Comparison of ENCODE assay signal across 13 cellular contexts in the genomic region with DNA sequence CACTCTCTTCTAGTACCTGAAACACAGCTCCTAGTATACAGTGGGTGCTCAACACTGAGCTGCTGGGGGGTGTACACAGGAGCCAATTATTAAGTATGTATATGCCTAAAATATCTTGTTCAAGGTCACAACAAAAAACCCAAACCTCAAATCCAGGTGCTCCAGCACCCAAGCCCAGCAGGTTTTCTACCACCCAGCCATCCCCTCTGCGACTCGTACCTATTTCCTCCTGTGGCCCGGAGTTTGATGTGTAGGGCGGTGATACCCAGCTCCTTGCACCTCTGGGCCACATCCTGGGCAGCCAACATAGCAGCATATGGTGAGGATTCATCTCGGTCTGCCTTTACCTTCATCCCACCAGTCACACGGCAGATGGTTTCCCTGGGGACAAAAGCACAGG. TPM values are rescaled to one million over a fixed set of nuclear protein-coding genes. Genes with fewer than 3 reads are reported as not detected.
DNase-seq lines count a peak whose midpoint lies in the region; ATAC-seq and TF ChIP-seq lines count a peak whose summit lies in the region.
"Had no signal": no experiment of that assay in that cellular context is flagged by ENCODE, and none has a peak within 500 bp of the region (broad histone marks: within the 10 kb centered on the region; RNA-seq: fewer than 3 reads in every experiment).

No MANE protein-coding gene starts in this region.

- no peak for TF ChIP-seq CTCF in MCF 10A (IDR thresholded peaks at IDR 0.05; ENCODE audit: unreplicated experiment)
- TF ChIP-seq CTCF in breast epithelium (IDR thresholded peaks at IDR 0.05), result no peak
- TF ChIP-seq CTCF in OCI-LY7 (conservative IDR thresholded peaks at IDR 0.05; ENCODE audit: low read length), result no peak
- no peak for TF ChIP-seq CTCF in upper lobe of right lung (IDR thresholded peaks at IDR 0.05)
- TF ChIP-seq CTCF in uterus (IDR thresholded peaks at IDR 0.05), result no peak
- no peak for TF ChIP-seq CTCF in right atrium auricular region (IDR thresholded peaks at IDR 0.05)

- CTCF ChIA-PET in MCF 10A (lab: Yijun Ruan, JAX) (interaction anchor here (0.6 to 2.1 kb wide), 5 partner anchors 10 to 55 kb away, joined by 3 to 6 read pairs (median 4); no protein-coding TSS in a partner anchor), OCI-LY7 (lab: Charles Lee; ENCODE audit: unreplicated experiment) (interaction anchor here (0.6 kb wide), 1 partner anchor 46 kb away, joined by 4 read pairs; no protein-coding TSS in a partner anchor)

- H4K20me1 ChIP-seq in OCI-LY7 (ENCODE audit: insufficient read depth, low read length), result peaks cover 31% of the 10 kb centered on the region

- H3K27me3 Mint-ChIP-seq in MCF 10A (ENCODE audit: insufficient read depth, unreplicated experiment), result no peaks in the 10 kb centered on the region
- no peaks in the 10 kb centered on the region for H3K27me3 Mint-ChIP-seq in dendritic cell treated with granulocyte-macrophage colony-stimulating factor and Interleukin-4, amounts not matched to agents 40 ng/mL and 50 ng/mL, for 4 days

- intact Hi-C loops in MCF 10A (cut with micrococcal nuclease), result no loop called here
- intact Hi-C loops in breast epithelium (cut with DNase I; ENCODE audit: low total_unique reads), result no loop called here
- intact Hi-C loops in OCI-LY7 (cut with micrococcal nuclease; ENCODE audit: unreplicated experiment), result no loop called here
- intact Hi-C loops in dendritic cell treated with granulocyte-macrophage colony-stimulating factor and Interleukin-4, amounts not matched to agents 40 ng/mL and 50 ng/mL, for 4 days (cut with micrococcal nuclease), result no loop called here
- intact Hi-C loops in upper lobe of right lung (cut with DNase I), result no loop called here
- intact Hi-C loops in uterus (cut with DNase I; ENCODE audit: low total_unique reads), result no loop called here

- peaks cover 35% of the 10 kb centered on the region for H3K79me2 ChIP-seq in OCI-LY7 (ENCODE audit: insufficient read depth, low read depth, low read length)

- TF ChIP-seq POLR2A in breast epithelium (IDR thresholded peaks at IDR 0.05), result no peak
- TF ChIP-seq POLR2A in uterus (IDR thresholded peaks at IDR 0.05), result no peak

- DNase-seq in MCF 10A (ENCODE audit: unreplicated experiment) (no peak), breast epithelium (ENCODE audit: low spot score in 2 of 2) (no peak), OCI-LY7 (ENCODE audit: low spot score) (no peak), upper lobe of right lung (no peak), uterus (no peak), right atrium auricular region (ENCODE audit: low spot score) (no peak)
- DNase-seq in stimulated activated effector memory CD8-positive, alpha-beta T cell treated with anti-CD3 and anti-CD28 coated beads, Interleukin-12 subunit alpha, Interleukin-12 subunit beta, amount 100 ng/mL, for 72 hours (ENCODE audit: low spot score in 2 of 2), result no peak
- DNase-seq: activated CD4-positive, CD25-positive, alpha-beta regulatory T cell; activated gamma-delta T cell; cortex of kidney; NCI-H187; NCI-H774 had no signal

- H3K9me3 ChIP-seq in breast epithelium, result no peaks in the 10 kb centered on the region
- H3K9me3 ChIP-seq in OCI-LY7 (ENCODE audit: low read length), result peaks cover 7% of the 10 kb centered on the region; the same call in 1 of the 2 replicates
- no peaks in the 10 kb centered on the region for H3K9me3 ChIP-seq in upper lobe of right lung
- H3K9me3 ChIP-seq in uterus, result no peaks in the 10 kb centered on the region
- no peaks in the 10 kb centered on the region for H3K9me3 ChIP-seq in right atrium auricular region

- no peak overlapping the region for H3K27ac ChIP-seq in breast epithelium
- H3K27ac ChIP-seq in OCI-LY7 (ENCODE audit: low read depth, low read length, poor library complexity, severe bottlenecking), result no peak overlapping the region
- H3K27ac ChIP-seq in upper lobe of right lung, result no peak overlapping the region
- no peak overlapping the region for H3K27ac ChIP-seq in uterus
- no peak overlapping the region for H3K27ac ChIP-seq in right atrium auricular region

- peaks cover 22% of the 10 kb centered on the region for H3K4me1 Mint-ChIP-seq in MCF 10A (ENCODE audit: insufficient read depth, unreplicated experiment)
- peaks cover 26% of the 10 kb centered on the region for H3K4me1 Mint-ChIP-seq in dendritic cell treated with granulocyte-macrophage colony-stimulating factor and Interleukin-4, amounts not matched to agents 40 ng/mL and 50 ng/mL, for 4 days (ENCODE audit: low read depth)
- H3K4me1 Mint-ChIP-seq in stimulated activated effector memory CD8-positive, alpha-beta T cell treated with anti-CD3 and anti-CD28 coated beads, Interleukin-12 subunit alpha, Interleukin-12 subunit beta, amount 100 ng/mL, for 72 hours, result peaks cover 38% of the 10 kb centered on the region

- no peaks in the 10 kb centered on the region for H3K27me3 ChIP-seq in breast epithelium
- no peaks in the 10 kb centered on the region for H3K27me3 ChIP-seq in upper lobe of right lung
- no peaks in the 10 kb centered on the region for H3K27me3 ChIP-seq in uterus
- H3K27me3 ChIP-seq in right atrium auricular region, result no peaks in the 10 kb centered on the region

- H3K36me3 ChIP-seq in breast epithelium (peaks cover 25% of the 10 kb centered on the region), OCI-LY7 (ENCODE audit: insufficient read depth, low read length) (peaks cover 73% of the 10 kb centered on the region), upper lobe of right lung (peaks cover 52% of the 10 kb centered on the region), uterus (no peaks in the 10 kb centered on the region), right atrium auricular region (peaks cover 44% of the 10 kb centered on the region)

- BruUV-seq in MCF 10A (replicated peaks; lab: Mats Ljungman, UMichigan) (no TSS peak), OCI-LY7 (replicated peaks; lab: Mats Ljungman, UMichigan) (no TSS peak)

- no peak overlapping the region for H2AFZ ChIP-seq in OCI-LY7 (ENCODE audit: low read length)

- peaks cover 80% of the 10 kb centered on the region for H3K36me3 Mint-ChIP-seq in MCF 10A (ENCODE audit: insufficient read depth, unreplicated experiment)
- H3K36me3 Mint-ChIP-seq in dendritic cell treated with granulocyte-macrophage colony-stimulating factor and Interleukin-4, amounts not matched to agents 40 ng/mL and 50 ng/mL, for 4 days (ENCODE audit: low read depth), result peaks cover 71% of the 10 kb centered on the region
- peaks cover 88% of the 10 kb centered on the region for H3K36me3 Mint-ChIP-seq in stimulated activated effector memory CD8-positive, alpha-beta T cell treated with anti-CD3 and anti-CD28 coated beads, Interleukin-12 subunit alpha, Interleukin-12 subunit beta, amount 100 ng/mL, for 72 hours

- H3K4me3 ChIP-seq in breast epithelium (no peak overlapping the region), OCI-LY7 (ENCODE audit: low read depth, low read length, poor library complexity, severe bottlenecking) (no peak overlapping the region), upper lobe of right lung (no peak overlapping the region), uterus (no peak overlapping the region), right atrium auricular region (no peak overlapping the region)

- no peaks in the 10 kb centered on the region for H3K9me3 Mint-ChIP-seq in MCF 10A (ENCODE audit: unreplicated experiment)
- H3K9me3 Mint-ChIP-seq in dendritic cell treated with granulocyte-macrophage colony-stimulating factor and Interleukin-4, amounts not matched to agents 40 ng/mL and 50 ng/mL, for 4 days, result no peaks in the 10 kb centered on the region
- no peaks in the 10 kb centered on the region for H3K9me3 Mint-ChIP-seq in stimulated activated effector memory CD8-positive, alpha-beta T cell treated with anti-CD3 and anti-CD28 coated beads, Interleukin-12 subunit alpha, Interleukin-12 subunit beta, amount 100 ng/mL, for 72 hours

- POLR2A ChIA-PET in MCF 10A (lab: Yijun Ruan, JAX), result interaction anchor here (0.6 to 1.0 kb wide), 2 partner anchors 21 to 311 kb away, joined by 3 to 4 read pairs; no protein-coding TSS in a partner anchor
- POLR2A ChIA-PET in OCI-LY7 (lab: Charles Lee), result interaction anchor here (0.6 to 1.3 kb wide), 5 partner anchors 11 to 562 kb away, joined by 3 to 6 read pairs (median 3); no protein-coding TSS in a partner anchor

- ATAC-seq in stimulated activated effector memory CD8-positive, alpha-beta T cell treated with anti-CD3 and anti-CD28 coated beads, Interleukin-12 subunit alpha, Interleukin-12 subunit beta, amount 100 ng/mL, for 72 hours, result no peak
- no peak for ATAC-seq in upper lobe of right lung

- peak overlapping the region; percentile 64 for H3K27ac Mint-ChIP-seq in MCF 10A (ENCODE audit: low read depth, unreplicated experiment)
- H3K27ac Mint-ChIP-seq in dendritic cell treated with granulocyte-macrophage colony-stimulating factor and Interleukin-4, amounts not matched to agents 40 ng/mL and 50 ng/mL, for 4 days, result peak overlapping the region; percentile 7
- H3K27ac Mint-ChIP-seq in stimulated activated effector memory CD8-positive, alpha-beta T cell treated with anti-CD3 and anti-CD28 coated beads, Interleukin-12 subunit alpha, Interleukin-12 subunit beta, amount 100 ng/mL, for 72 hours, result peak overlapping the region; percentile 99

- H3K4me1 ChIP-seq in breast epithelium, result peaks cover 10 to 13% of the 10 kb centered on the region in 2 donors
- peaks cover 20% of the 10 kb centered on the region for H3K4me1 ChIP-seq in OCI-LY7 (ENCODE audit: insufficient read depth, low read length, poor library complexity, severe bottlenecking)
- peaks cover 14% of the 10 kb centered on the region for H3K4me1 ChIP-seq in upper lobe of right lung
- H3K4me1 ChIP-seq in uterus, result peaks cover 0 to 5% of the 10 kb centered on the region in 2 donors
- peaks cover 0 to 33% of the 10 kb centered on the region in 2 donors for H3K4me1 ChIP-seq in right atrium auricular region

- H3K4me2 ChIP-seq in OCI-LY7 (ENCODE audit: low read length), result 0 out of 2 replicates have a peak overlapping the region, but pooled peaks have one; percentile 79

- no peak overlapping the region for H3K4me3 Mint-ChIP-seq in MCF 10A (ENCODE audit: unreplicated experiment)
- H3K4me3 Mint-ChIP-seq in dendritic cell treated with granulocyte-macrophage colony-stimulating factor and Interleukin-4, amounts not matched to agents 40 ng/mL and 50 ng/mL, for 4 days, result no peak overlapping the region
- peak overlapping the region; percentile 86 for H3K4me3 Mint-ChIP-seq in stimulated activated effector memory CD8-positive, alpha-beta T cell treated with anti-CD3 and anti-CD28 coated beads, Interleukin-12 subunit alpha, Interleukin-12 subunit beta, amount 100 ng/mL, for 72 hours

- no peaks in the 10 kb centered on the region for H3K9me2 ChIP-seq in OCI-LY7 (ENCODE audit: insufficient read depth, low read length)

RNA-seq across cellular contexts. Expression of a gene that starts 3.0 kb away (rescaled TPM):
- total RNA-seq in MCF 10A (2022), result 5,481 and 5,921 TPM in 2 replicates
- 1,000 to 10,000 TPM; 3,271 to 4,472 (median 4,011) TPM for total RNA-seq in breast epithelium
- 2,281 and 2,351 TPM in 2 replicates for total RNA-seq in OCI-LY7 (2014; rRNA removed; shearing (Covaris generic))
- total RNA-seq in OCI-LY7 (2022), result 2,284 and 2,304 TPM in 2 replicates
- total RNA-seq in upper lobe of right lung, result 1,578 TPM
- total RNA-seq in uterus, result over 10,000 TPM in 1 of 4 donors, 1,000 to 10,000 TPM in 3; 2,445 to 12,361 (median 6,046) TPM
- 1,000 to 10,000 TPM; 1,334 to 2,461 TPM for total RNA-seq in right atrium auricular region

RNA-seq across cellular contexts. Expression of a gene that starts 33.9 kb away (rescaled TPM):
- total RNA-seq in MCF 10A (2022) (not detected in 2 replicates), breast epithelium (100 to 1,000 TPM; 382 to 393 (median 392) TPM), OCI-LY7 (2022) (1,759 and 1,769 TPM in 2 replicates), upper lobe of right lung (2,961 TPM), uterus (1,000 to 10,000 TPM in 1 of 4 donors, 100 to 1,000 TPM in 3; 118 to 1,231 (median 675) TPM), right atrium auricular region (100 to 1,000 TPM; 268 to 424 TPM)
- total RNA-seq in OCI-LY7 (2014; rRNA removed; shearing (Covaris generic)), result 2,446 and 3,686 TPM in 2 replicates

Comparison
In these comparisons a context has a peak if more than half of its experiments do, and no peak if none do; other contexts are left out.
1. RNA of a gene that starts 33.9 kb away (total RNA-seq): 1,759 to 3,686 TPM in OCI-LY7, 2,961 TPM in upper lobe of right lung (single experiment), 118 to 1,231 TPM in uterus, 268 to 424 TPM in right atrium auricular region and 382 to 393 TPM in breast epithelium; not detected in MCF 10A; every median in the first group is over 100 times any median in the second.
2. H3K27ac Mint-ChIP-seq: peak in every context shown above with its lines; median percentile 99 in stimulated activated effector memory CD8-positive, alpha-beta T cell treated with anti-CD3 and anti-CD28 coated beads, Interleukin-12 subunit alpha, Interleukin-12 subunit beta, amount 100 ng/mL, for 72 hours; 64 in MCF 10A; 7 in dendritic cell treated with granulocyte-macrophage colony-stimulating factor and Interleukin-4, amounts not matched to agents 40 ng/mL and 50 ng/mL, for 4 days.